ENCODE assay signal across 28 cellular contexts in genomic region chr11:26608507-26609146, GRCh38.
DNase-seq lines count a peak whose midpoint lies in the region; ATAC-seq and TF ChIP-seq lines count a peak whose summit lies in the region.
"Had no signal": no experiment of that assay in that cellular context is flagged by ENCODE, and none has a peak within 500 bp of the region (broad histone marks: within the 10 kb centered on the region; RNA-seq: fewer than 3 reads in every experiment).

No MANE protein-coding gene starts in this region.

- H3K4me3 ChIP-seq in WERI-Rb-1 (ENCODE audit: low read depth, low read length): no peak overlapping the region
- H3K4me3 ChIP-seq: adrenal gland, BLaER1, gastrocnemius medialis, suprapubic skin had no signal

- no peak for TF ChIP-seq CTCF in WERI-Rb-1 (IDR thresholded peaks at IDR 0.05; ENCODE audit: low read depth, low read length)

- DNase-seq in WERI-Rb-1 (peak; percentile 78), activated gamma-delta T cell treated with Interleukin-2 at 50 U/mL for 16 hours (no peak)
- no peak for DNase-seq in stimulated activated CD4-positive, alpha-beta T cell treated with anti-CD3 and anti-CD28 coated beads, Interleukin-1b, Interleukin-23, amount 100 ng/mL, for 48 hours
- DNase-seq: activated CD4-positive, alpha-beta T cell treated with anti-CD3 and anti-CD28 coated beads, Interleukin-2, amount 10 ng/mL, durations not matched to agents 7 days and 5 days; activated naive CD4-positive, alpha-beta T cell; activated T-cell treated with anti-CD3 and anti-CD28 coated beads, Interleukin-2, amount 50 U/mL, for 24 hours; adrenal gland; cerebellar nuclear complex; DMS53; gastrocnemius medialis; HCEC 1CT; left colon; mammary epithelial cell; MV-4-11; NCI-H146; NCI-H524 treated with DMSO at 0.1 percent for 48 hours; SHP77 treated with DMSO at 0.1 percent for 48 hours; stimulated activated naive B cell treated with anti-CD40 and anti-IgM and Interleukin-4, amounts not matched to agents 10 μg/mL and 1 μg/mL and 100 μg/mL, for 72 hours; T-helper 9 cell had no signal

- H3K27me3 ChIP-seq in WERI-Rb-1 (ENCODE audit: insufficient read depth, low read depth, severe bottlenecking): no peaks in the 10 kb centered on the region
- H3K27me3 ChIP-seq: adrenal gland, BLaER1, gastrocnemius medialis, suprapubic skin had no signal

- no peaks in the 10 kb centered on the region for H3K9me3 ChIP-seq in WERI-Rb-1 (ENCODE audit: severe bottlenecking)
- H3K9me3 ChIP-seq: adrenal gland, gastrocnemius medialis, suprapubic skin had no signal

- peak; percentile 28 for ATAC-seq in GM18867 (IDR thresholded peaks at IDR 0.05; ENCODE audit: unreplicated experiment)
- ATAC-seq in GM19455 (IDR thresholded peaks at IDR 0.05; ENCODE audit: unreplicated experiment): peak; percentile 40
- ATAC-seq in HG02852 (IDR thresholded peaks at IDR 0.05; ENCODE audit: unreplicated experiment): peak; percentile 30
- no peak for ATAC-seq in GM19467 (IDR thresholded peaks at IDR 0.05; ENCODE audit: unreplicated experiment)
- no peak for ATAC-seq in HG02678 (IDR thresholded peaks at IDR 0.05; ENCODE audit: unreplicated experiment)
- ATAC-seq: gastrocnemius medialis; left colon; Panc1; sciatic nerve; stimulated activated naive B cell treated with anti-CD40 and anti-IgM and Interleukin-4, amounts not matched to agents 10 μg/mL and 1 μg/mL and 100 μg/mL, for 72 hours had no signal

- H3K36me3 ChIP-seq in WERI-Rb-1: no peaks in the 10 kb centered on the region
- H3K36me3 ChIP-seq: adrenal gland, BLaER1, gastrocnemius medialis, suprapubic skin had no signal

- H3K27ac ChIP-seq in WERI-Rb-1: no peak overlapping the region
- H3K27ac ChIP-seq: adrenal gland, BLaER1, gastrocnemius medialis, suprapubic skin had no signal

Comparison
In these comparisons a context has a peak if more than half of its experiments do, and no peak if none do; other contexts are left out.
1. ATAC-seq: peak in GM18867 (single experiment), GM19455 (single experiment) and HG02852 (single experiment); none in GM19467 (single experiment) and HG02678 (single experiment).